In genomic region chr17:78313735-78314648, GRCh38 we compare ENCODE assay signal across 8 cellular contexts. TPM values are rescaled to one million over a fixed set of nuclear protein-coding genes. Genes with fewer than 3 reads are reported as not detected.
DNase-seq lines count a peak whose midpoint lies in the region; ATAC-seq and TF ChIP-seq lines count a peak whose summit lies in the region.

No MANE protein-coding gene starts in this region.

- no peaks in the 10 kb centered on the region for H3K9me3 ChIP-seq in body of pancreas

- DNase-seq in NCI-H2029 (lab: John Stamatoyannopoulos, UW) (peak; percentile 77), NCI-H2029 treated with DMSO at 0.1 percent for 48 hours (lab: John Stamatoyannopoulos, UW) (no peak), NCI-H1436 treated with DMSO at 0.1 percent for 48 hours (lab: John Stamatoyannopoulos, UW) (peak; percentile 58), T-helper 22 cell (ENCODE audit: low read depth) (peak; percentile 50), body of pancreas (peak; percentile 79 to 88 (median 84)), iPS-NIHi11 (ENCODE audit: low spot score) (peak; percentile 95), GOT3 (lab: John Stamatoyannopoulos, UW) (no peak)
- peak; percentile 87 for DNase-seq in stimulated activated CD4-positive, alpha-beta T cell treated with anti-CD3 and anti-CD28 coated beads, Interleukin-15, amount 100 ng/mL, for 24 hours

- H3K4me1 ChIP-seq in body of pancreas: peaks cover 48% of the 10 kb centered on the region

- peak overlapping the region; percentile 49 to 84 (median 67) for H3K27ac ChIP-seq in body of pancreas

- intact Hi-C loops in body of pancreas (cut with DNase I): no loop called here

- 3 to 11% methylated on average over 7 to 52 of the region's 80 CpGs for WGBS in body of pancreas, 2 donors

- H3K27me3 ChIP-seq in body of pancreas: no peaks in the 10 kb centered on the region

- peak in 1 of 7 experiments; percentile 17 for TF ChIP-seq CTCF in body of pancreas (IDR thresholded peaks at IDR 0.05)

- no peaks in the 10 kb centered on the region for H3K36me3 ChIP-seq in body of pancreas (replicated peaks in 1 of 2; ENCODE audit: insufficient read depth in 1 of 2, low read depth in 2 of 2)

- TF ChIP-seq POLR2A in body of pancreas (IDR thresholded peaks at IDR 0.05): peak; percentile 18 to 38 (median 32)

- no peak overlapping the region for H3K4me3 ChIP-seq in body of pancreas

- peak; percentile 83 for ATAC-seq in body of pancreas

RNA-seq across cellular contexts. Expression of gene SOCS3, which starts 45.9 kb away (rescaled TPM):
- total RNA-seq in body of pancreas: 10 to 100 TPM; 21.0 to 63.9 TPM

Comparison
In these comparisons a context has a peak if more than half of its experiments do, and no peak if none do; other contexts are left out.
1. DNase-seq: peak in NCI-H2029 (single experiment), NCI-H1436 treated with DMSO at 0.1 percent for 48 hours (single experiment), T-helper 22 cell (single experiment), body of pancreas (4 of 4), iPS-NIHi11 (single experiment) and stimulated activated CD4-positive, alpha-beta T cell treated with anti-CD3 and anti-CD28 coated beads, Interleukin-15, amount 100 ng/mL, for 24 hours (single experiment); none in NCI-H2029 treated with DMSO at 0.1 percent for 48 hours (single experiment) and GOT3 (single experiment).